Comparison of ENCODE assay signal across 9 cellular contexts in the genomic region with DNA sequence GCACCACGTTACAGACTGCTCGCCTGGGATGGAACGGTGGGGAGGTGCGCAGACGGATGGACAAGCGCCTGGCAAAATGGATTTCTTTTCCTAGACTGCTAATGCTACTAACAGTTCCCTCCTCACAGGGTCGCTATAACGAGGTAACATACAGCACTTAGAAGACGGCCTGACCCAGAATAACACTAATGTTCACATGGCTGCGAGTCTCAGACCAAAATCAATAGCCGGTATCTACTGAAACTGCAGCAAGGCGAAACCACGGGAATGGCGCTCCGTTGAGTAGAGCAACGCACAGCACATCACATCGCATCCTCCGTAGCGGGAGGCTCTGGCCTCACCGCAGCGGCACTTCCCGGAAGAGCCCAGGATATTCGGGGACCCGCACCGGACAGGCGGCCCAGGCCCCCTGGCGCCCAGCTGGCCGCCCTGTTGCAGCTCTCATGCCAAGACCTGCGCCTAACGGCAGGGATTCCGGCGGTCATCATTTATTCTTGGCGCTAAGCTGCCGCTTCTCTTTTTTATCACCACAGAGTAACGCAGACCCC. TPM values are rescaled to one million over a fixed set of nuclear protein-coding genes. Genes with fewer than 3 reads are reported as not detected.
DNase-seq lines count a peak whose midpoint lies in the region; ATAC-seq, FAIRE-seq and TF ChIP-seq lines count a peak whose summit lies in the region.
"Had no signal": no experiment of that assay in that cellular context is flagged by ENCODE, and none has a peak within 500 bp of the region (broad histone marks: within the 10 kb centered on the region; RNA-seq: fewer than 3 reads in every experiment).

No MANE protein-coding gene starts in this region.

- peak; percentile 40 for TF ChIP-seq RAD21 in SK-N-SH (IDR thresholded peaks at IDR 0.05; ENCODE audit: low read length)

- CTCF ChIA-PET in SK-N-SH (lab: Yijun Ruan, JAX) = interaction anchor here (0.6 to 1.3 kb wide), 8 partner anchors 11 to 455 kb away, joined by 3 to 7 read pairs (median 3); no protein-coding TSS in a partner anchor

- H3K27ac ChIP-seq in SK-N-SH (ENCODE audit: low read depth in 2 of 2, low read length in 1 of 2) (peak overlapping the region; percentile 74 to 96), brain microvascular endothelial cell (peak overlapping the region; percentile 13), keratinocyte (ENCODE audit: control insufficient read depth, insufficient read depth, low read length) (peak overlapping the region; percentile 56)

- H4K20me1 ChIP-seq in SK-N-SH (ENCODE audit: insufficient read depth) (no peaks in the 10 kb centered on the region), keratinocyte (ENCODE audit: control insufficient read depth, extremely low read depth, insufficient read depth, low read length) (no peaks in the 10 kb centered on the region)

- H3K4me2 ChIP-seq in SK-N-SH = peak overlapping the region; percentile 99
- H3K4me2 ChIP-seq in keratinocyte (ENCODE audit: control insufficient read depth, extremely low read depth, insufficient read depth, low read depth, low read length) = peak overlapping the region; percentile 92

- no peak for TF ChIP-seq EP300 in SK-N-SH (IDR thresholded peaks at IDR 0.05; ENCODE audit: borderline replicate concordance in 1 of 2, low read depth in 1 of 2, low read length in 1 of 2)

- H3K27me3 ChIP-seq in SK-N-SH (ENCODE audit: insufficient read depth) (no peaks in the 10 kb centered on the region), brain microvascular endothelial cell (replicated peaks) (no peaks in the 10 kb centered on the region), keratinocyte (ENCODE audit: control insufficient read depth, extremely low read depth, insufficient read depth, low read length) (no peaks in the 10 kb centered on the region)

- ATAC-seq in GM19467 (IDR thresholded peaks at IDR 0.05; ENCODE audit: unreplicated experiment) (peak; percentile 35), HG03521 (IDR thresholded peaks at IDR 0.05; ENCODE audit: unreplicated experiment) (peak; percentile 27)

- H3K36me3 ChIP-seq in SK-N-SH (replicated peaks in 1 of 2; ENCODE audit: control insufficient read depth in 1 of 2, insufficient read depth in 2 of 2, low read length in 1 of 2) (peaks cover 16 to 17% of the 10 kb centered on the region in 2 experiments), brain microvascular endothelial cell (replicated peaks) (peaks cover 14% of the 10 kb centered on the region), keratinocyte (ENCODE audit: control insufficient read depth in 2 of 2, extremely low read depth in 1 of 2, insufficient read depth in 2 of 2, low read length in 2 of 2) (peaks cover 12% of the 10 kb centered on the region in 2 experiments)

- peaks cover 0 to 19% of the 10 kb centered on the region in 2 experiments; a peak in 1 of 4 replicates for H3K4me1 ChIP-seq in SK-N-SH (ENCODE audit: control insufficient read depth in 1 of 2, insufficient read depth in 2 of 2, low read depth in 1 of 2, low read length in 1 of 2)
- H3K4me1 ChIP-seq in keratinocyte (ENCODE audit: control insufficient read depth, extremely low read depth, insufficient read depth, low read length) = peaks cover 14% of the 10 kb centered on the region

- H3K9me1 ChIP-seq in keratinocyte (ENCODE audit: control insufficient read depth, extremely low read depth, insufficient read depth, low read length) = no peaks in the 10 kb centered on the region

- H3K9me2 ChIP-seq in SK-N-SH = no peaks in the 10 kb centered on the region

- DNase-seq in EL (peak; percentile 63), SK-N-SH (peak; percentile 82), brain microvascular endothelial cell (peak; percentile 24), keratinocyte (ENCODE audit: low read depth, low spot score) (no peak), amniotic stem cell (lab: John Stamatoyannopoulos, UW) (no peak)
- DNase-seq in stimulated activated CD4-positive, alpha-beta T cell treated with anti-CD3 and anti-CD28 coated beads, Interleukin-1b, Interleukin-23, amount 100 ng/mL, for 24 hours (ENCODE audit: low read depth in 4 of 4, low spot score in 1 of 4) = peak in 3 of 4 experiments; percentile 11 to 17 (median 14)

- H3K4me3 ChIP-seq in SK-N-SH (ENCODE audit: low read depth in 2 of 2, low read length in 1 of 2) = peak overlapping the region; percentile 65 to 88
- peak overlapping the region; percentile 66 for H3K4me3 ChIP-seq in brain microvascular endothelial cell (ENCODE audit: low read depth, low read length)
- H3K4me3 ChIP-seq in keratinocyte (ENCODE audit: control insufficient read depth in 2 of 3, extremely low read depth in 1 of 3, insufficient read depth in 2 of 3, low read depth in 1 of 3, low read length in 3 of 3) = peak overlapping the region; percentile 38 to 79 (median 63)

- dilution Hi-C loops in keratinocyte (cut with MboI; ENCODE audit: extremely low pct_ligation_motif_present, low sequenced_read_pairs) = no loop called here

- H3K79me2 ChIP-seq in SK-N-SH (ENCODE audit: insufficient read depth) (no peaks in the 10 kb centered on the region), keratinocyte (ENCODE audit: control insufficient read depth, insufficient read depth, low read length) (no peaks in the 10 kb centered on the region)

- no peak for FAIRE-seq in keratinocyte (lab: Jason Lieb, UNC)
- FAIRE-seq: islet of Langerhans had no signal

- H2AFZ ChIP-seq in SK-N-SH (ENCODE audit: low read depth) = peak overlapping the region; percentile 97
- H2AFZ ChIP-seq in keratinocyte (ENCODE audit: control insufficient read depth, low read length) = peak overlapping the region; percentile 90

- peak; percentile 25 for TF ChIP-seq CTCF in SK-N-SH (IDR thresholded peaks at IDR 0.05)
- TF ChIP-seq CTCF in brain microvascular endothelial cell (IDR thresholded peaks at IDR 0.05; ENCODE audit: low read depth, low read length, missing control alignments) = peak; percentile 25
- TF ChIP-seq CTCF in keratinocyte (optimal IDR thresholded peaks at IDR 0.05 in 1 of 3, IDR thresholded peaks at IDR 0.05 in 1 of 3, conservative IDR thresholded peaks at IDR 0.05 in 1 of 3; ENCODE audit: extremely low read depth in 1 of 3, insufficient read depth in 2 of 3, low read length in 3 of 3) = peak in 2 of 3 experiments; percentile 2 to 21

- peaks cover 18% of the 10 kb centered on the region for H3F3A ChIP-seq in SK-N-SH (replicated peaks; ENCODE audit: insufficient read depth)

- POLR2A ChIA-PET in SK-N-SH (lab: Yijun Ruan, JAX) = interaction anchor here (1.0 kb wide), 1 partner anchor 53 kb away, joined by 3 read pairs; no protein-coding TSS in a partner anchor

- in situ Hi-C loops in brain microvascular endothelial cell (cut with HindIII; ENCODE audit: low pct_ligation_motif_present, low sequenced_read_pairs) = no loop called here

- 5% methylated on average over 34 of the region's 35 CpGs for WGBS in SK-N-SH (ENCODE audit: low lambda C conversion rate)

- H3K9ac ChIP-seq in SK-N-SH (peak overlapping the region; percentile 74), keratinocyte (ENCODE audit: control insufficient read depth, extremely low read depth, insufficient read depth, low read length) (peak overlapping the region; percentile 58)

- no peaks in the 10 kb centered on the region for H3K9me3 ChIP-seq in SK-N-SH
- no peaks in the 10 kb centered on the region for H3K9me3 ChIP-seq in keratinocyte (ENCODE audit: control insufficient read depth, low read depth, low read length)

TF ChIP-seq in SK-N-SH, 30 proteins besides CTCF, POLR2A, EP300 and RAD21:
- TF ChIP-seq MXI1 (IDR thresholded peaks at IDR 0.05; ENCODE audit: low read depth, low read length) (peak; percentile 54; the same call in 1 of the 2 replicates), YY1 (IDR thresholded peaks at IDR 0.05; ENCODE audit: low read depth) (no peak), RCOR1 (IDR thresholded peaks at IDR 0.05; ENCODE audit: low read length) (no peak), TCF12 (IDR thresholded peaks at IDR 0.05) (no peak), ELF1 (IDR thresholded peaks at IDR 0.05) (peak; percentile 63; the same call in 1 of the 2 replicates)
- TF ChIP-seq, protein P1, sequence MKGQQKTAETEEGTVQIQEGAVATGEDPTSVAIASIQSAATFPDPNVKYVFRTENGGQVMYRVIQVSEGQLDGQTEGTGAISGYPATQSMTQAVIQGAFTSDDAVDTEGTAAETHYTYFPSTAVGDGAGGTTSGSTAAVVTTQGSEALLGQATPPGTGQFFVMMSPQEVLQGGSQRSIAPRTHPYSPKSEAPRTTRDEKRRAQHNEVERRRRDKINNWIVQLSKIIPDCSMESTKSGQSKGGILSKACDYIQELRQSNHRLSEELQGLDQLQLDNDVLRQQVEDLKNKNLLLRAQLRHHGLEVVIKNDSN (IDR thresholded peaks at IDR 0.05; ENCODE audit: borderline replicate concordance, low read depth) = no peak

RNA-seq across cellular contexts. Expression of a gene that starts 46.6 kb away (rescaled TPM):
- polyA plus RNA-seq in SK-N-SH (2012; rRNA removed) (34.8 and 42.2 TPM in 2 replicates), keratinocyte (38.6 to 46.1 TPM (median 41.3 TPM) in 3 replicates)
- 31.4 and 37.4 TPM in 2 replicates for polyA plus RNA-seq in SK-N-SH (2012; cell fraction: cytosol; rRNA removed)
- polyA plus RNA-seq in SK-N-SH (2012; cell fraction: nucleus; rRNA removed) = 32.8 and 44.7 TPM in 2 replicates
- polyA plus RNA-seq in keratinocyte (2011; ENCODE audit: low read depth) = 19.0 TPM
- 32.5 and 49.2 TPM in 2 replicates for polyA plus RNA-seq in keratinocyte (2011; cell fraction: cytosol; rRNA removed)
- polyA plus RNA-seq in keratinocyte (2011; cell fraction: nucleus; rRNA removed) = 44.7 and 48.0 TPM in 2 replicates
- polyA plus RNA-seq in keratinocyte (2012; ENCODE audit: low replicate concordance) = 31.9 and 34.7 TPM in 2 replicates
- polyA minus RNA-seq in keratinocyte = 22.3 to 39.7 TPM (median 35.9 TPM) in 3 replicates
- 48.7 TPM for polyA minus RNA-seq in keratinocyte (2011; cell fraction: cytosol; rRNA and poly(A)+ RNA removed)
- polyA minus RNA-seq in keratinocyte (2011; cell fraction: nucleus; rRNA and poly(A)+ RNA removed) = 21.3 and 35.1 TPM in 2 replicates

Comparison
In these comparisons a context has a peak if more than half of its experiments do, and no peak if none do; other contexts are left out.
1. DNase-seq: peak in EL (single experiment), SK-N-SH (single experiment), brain microvascular endothelial cell (single experiment) and stimulated activated CD4-positive, alpha-beta T cell treated with anti-CD3 and anti-CD28 coated beads, Interleukin-1b, Interleukin-23, amount 100 ng/mL, for 24 hours (3 of 4); none in keratinocyte (single experiment) and amniotic stem cell (single experiment).
2. H3K27ac ChIP-seq: peak in every context shown above with its lines; median percentile 85 in SK-N-SH; 56 in keratinocyte; 13 in brain microvascular endothelial cell.
3. Peak in every context shown above with its lines, with median percentiles within 50 percentile points of each other: H3K4me3 ChIP-seq and CTCF ChIP-seq.